In the genomic region with DNA sequence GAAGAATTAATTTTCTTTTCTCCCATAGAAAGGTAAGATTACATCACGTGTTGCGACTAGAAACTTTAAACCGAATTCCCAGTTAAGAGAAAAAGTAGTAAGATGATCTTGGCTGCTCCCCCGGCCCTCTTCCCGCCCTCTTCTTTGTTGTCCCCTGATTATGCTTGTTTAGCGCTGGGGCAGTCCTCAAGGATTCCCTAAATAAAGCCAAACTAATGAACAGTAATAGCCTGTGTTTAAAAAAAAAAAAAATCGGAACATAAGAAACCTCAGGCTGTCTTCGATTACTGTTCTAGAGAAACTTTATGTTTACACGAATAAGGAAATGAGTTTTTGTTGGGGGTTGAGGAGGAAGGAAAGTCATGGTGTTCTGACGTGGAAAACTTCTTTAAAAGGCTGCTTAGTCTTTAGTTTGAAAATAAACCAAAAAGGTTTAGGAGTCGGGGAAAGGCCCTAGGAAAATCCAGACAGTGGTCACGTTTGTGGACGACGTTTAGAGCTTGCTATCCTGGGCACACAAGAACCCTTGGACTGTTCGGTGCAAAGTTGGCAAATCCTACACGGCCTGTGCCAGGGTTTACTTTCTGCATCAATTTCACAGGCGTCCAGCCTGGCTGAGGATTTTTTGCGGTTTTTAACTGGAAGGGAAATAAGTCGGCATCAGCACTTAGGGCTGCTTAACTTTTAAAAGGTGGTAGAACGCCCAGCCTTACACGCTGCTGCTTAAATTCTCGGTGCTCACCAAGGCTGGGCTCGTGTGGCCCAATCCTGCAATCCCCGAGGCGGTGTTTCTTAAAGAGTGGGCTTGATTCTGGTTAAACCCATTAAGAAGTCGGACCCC, we compare ENCODE assay signal across 8 cellular contexts. TPM values are rescaled to one million over a fixed set of nuclear protein-coding genes. Genes with fewer than 3 reads are reported as not detected.
A peak's percentile ranks its signal among the peaks of the same experiment; 100 is the strongest.
DNase-seq lines count a peak whose midpoint lies in the region; ATAC-seq and TF ChIP-seq lines count a peak whose summit lies in the region.

No MANE protein-coding gene starts in this region.

- no peaks in the 10 kb centered on the region for H3K27me3 Mint-ChIP-seq in activated CD4-positive, alpha-beta T cell treated with anti-CD3 and anti-CD28 coated beads, Interleukin-2, amount 10 ng/mL, durations not matched to agents 7 days and 5 days
- H3K27me3 Mint-ChIP-seq in effector memory CD8-positive, alpha-beta T cell, result no peaks in the 10 kb centered on the region

- ATAC-seq in effector memory CD8-positive, alpha-beta T cell (replicated peaks), result peak; percentile 6
- ATAC-seq in stimulated activated effector memory CD8-positive, alpha-beta T cell treated with anti-CD3 and anti-CD28 coated beads, Interleukin-12 subunit alpha, Interleukin-12 subunit beta, amount 100 ng/mL, for 72 hours, result peak; percentile 2

- peaks cover 12% of the 10 kb centered on the region for H3K36me3 Mint-ChIP-seq in activated CD4-positive, alpha-beta T cell treated with anti-CD3 and anti-CD28 coated beads, Interleukin-2, amount 10 ng/mL, durations not matched to agents 7 days and 5 days (ENCODE audit: low read depth)
- peaks cover 42% of the 10 kb centered on the region for H3K36me3 Mint-ChIP-seq in effector memory CD8-positive, alpha-beta T cell (ENCODE audit: insufficient read depth)
- H3K36me3 Mint-ChIP-seq in stimulated activated effector memory CD8-positive, alpha-beta T cell treated with anti-CD3 and anti-CD28 coated beads, Interleukin-12 subunit alpha, Interleukin-12 subunit beta, amount 100 ng/mL, for 72 hours, result peaks cover 34% of the 10 kb centered on the region

- peak overlapping the region; percentile 8 for H2BK120ac ChIP-seq in mesenchymal stem cell (ENCODE audit: low read depth, low read length)

- no peaks in the 10 kb centered on the region for H3K27me3 ChIP-seq in MM.1S (replicated peaks; ENCODE audit: insufficient read depth, low read length)
- no peaks in the 10 kb centered on the region for H3K27me3 ChIP-seq in mesenchymal stem cell (ENCODE audit: control insufficient read depth in 1 of 2, insufficient read depth in 1 of 2, low read length in 2 of 2)

- H2BK5ac ChIP-seq in mesenchymal stem cell (ENCODE audit: low read depth, low read length, poor library complexity, severe bottlenecking), result peak overlapping the region; percentile 73

- peak overlapping the region; percentile 88 for H3K4me3 Mint-ChIP-seq in activated CD4-positive, alpha-beta T cell treated with anti-CD3 and anti-CD28 coated beads, Interleukin-2, amount 10 ng/mL, durations not matched to agents 7 days and 5 days
- peak overlapping the region; percentile 91 to 94 for H3K4me3 Mint-ChIP-seq in effector memory CD8-positive, alpha-beta T cell
- H3K4me3 Mint-ChIP-seq in stimulated activated effector memory CD8-positive, alpha-beta T cell treated with anti-CD3 and anti-CD28 coated beads, Interleukin-12 subunit alpha, Interleukin-12 subunit beta, amount 100 ng/mL, for 72 hours, result peak overlapping the region; percentile 91

- POLR2A ChIA-PET in activated CD4-positive, alpha-beta T cell treated with anti-CD3 and anti-CD28 coated beads, Interleukin-2, amount 10 ng/mL, durations not matched to agents 7 days and 5 days (lab: Charles Lee), result interaction anchor here (2.1 kb wide), 1 partner anchor 43 kb away, joined by 23 read pairs; a partner anchor contains a TSS

- H3K9me3 ChIP-seq in MM.1S (replicated peaks; ENCODE audit: insufficient read depth, low read length), result no peaks in the 10 kb centered on the region
- H3K9me3 ChIP-seq in mesenchymal stem cell (ENCODE audit: control insufficient read depth, low read length), result no peaks in the 10 kb centered on the region

- DNase-seq in DMS79 treated with DMSO at 0.1 percent for 48 hours (lab: John Stamatoyannopoulos, UW) (peak; percentile 42), MM.1S (peak; percentile 88), mesenchymal stem cell (peak; percentile 80), GM20000 (ENCODE audit: low spot score) (no peak), 8988T (no peak)
- DNase-seq in activated CD4-positive, alpha-beta T cell treated with anti-CD3 and anti-CD28 coated beads, Interleukin-2, amount 10 ng/mL, durations not matched to agents 7 days and 5 days, result peak; percentile 39
- peak in 2 of 3 experiments; percentile 18 to 27 for DNase-seq in effector memory CD8-positive, alpha-beta T cell
- peak in 1 of 2 donors; percentile 73 for DNase-seq in stimulated activated effector memory CD8-positive, alpha-beta T cell treated with anti-CD3 and anti-CD28 coated beads, Interleukin-12 subunit alpha, Interleukin-12 subunit beta, amount 100 ng/mL, for 72 hours (ENCODE audit: low spot score in 2 of 2)

- no peak overlapping the region for H2AK5ac ChIP-seq in mesenchymal stem cell (ENCODE audit: low read length, severe bottlenecking)

- H3K27ac Mint-ChIP-seq in activated CD4-positive, alpha-beta T cell treated with anti-CD3 and anti-CD28 coated beads, Interleukin-2, amount 10 ng/mL, durations not matched to agents 7 days and 5 days, result peak overlapping the region; percentile 96
- H3K27ac Mint-ChIP-seq in effector memory CD8-positive, alpha-beta T cell, result peak overlapping the region; percentile 99
- H3K27ac Mint-ChIP-seq in stimulated activated effector memory CD8-positive, alpha-beta T cell treated with anti-CD3 and anti-CD28 coated beads, Interleukin-12 subunit alpha, Interleukin-12 subunit beta, amount 100 ng/mL, for 72 hours, result peak overlapping the region; percentile 99

- H3K79me2 ChIP-seq in MM.1S (ENCODE audit: low read length), result peaks cover 35% of the 10 kb centered on the region

- H3K14ac ChIP-seq in mesenchymal stem cell (ENCODE audit: low read length in 2 of 2), result peak overlapping the region in 1 of 2 experiments; percentile 74

- peak overlapping the region in 1 of 2 experiments; percentile 40 for H3K23ac ChIP-seq in mesenchymal stem cell (ENCODE audit: low read length in 2 of 2)

- H2AFZ ChIP-seq in MM.1S (ENCODE audit: low read length), result peak overlapping the region; percentile 74
- no peak overlapping the region for H2AFZ ChIP-seq in mesenchymal stem cell (ENCODE audit: low read depth, low read length)

- H4K91ac ChIP-seq in mesenchymal stem cell (ENCODE audit: low read length), result no peak overlapping the region

- 1% methylated on average over 18 of the region's 26 CpGs for WGBS in mesenchymal stem cell

- H3K36me3 ChIP-seq in MM.1S (replicated peaks; ENCODE audit: insufficient read depth, low read length), result no peaks in the 10 kb centered on the region
- peaks cover 0 to 2% of the 10 kb centered on the region in 2 experiments for H3K36me3 ChIP-seq in mesenchymal stem cell (ENCODE audit: control insufficient read depth in 1 of 2, insufficient read depth in 2 of 2, low read depth in 1 of 2, low read length in 2 of 2)

- H3K18ac ChIP-seq in mesenchymal stem cell (ENCODE audit: low read depth in 1 of 2, low read length in 2 of 2), result peak overlapping the region; percentile 85 to 86

- H3K9me2 ChIP-seq in MM.1S (replicated peaks; ENCODE audit: insufficient read depth, low read length), result no peaks in the 10 kb centered on the region

- no peak overlapping the region for H2BK12ac ChIP-seq in mesenchymal stem cell (ENCODE audit: low read length in 2 of 2)

- peak overlapping the region in 1 of 2 experiments; percentile 97 for H3K4ac ChIP-seq in mesenchymal stem cell (ENCODE audit: low read depth in 1 of 2, low read length in 2 of 2)

- H3F3A ChIP-seq in MM.1S (ENCODE audit: insufficient read depth, low read length), result peaks cover 41% of the 10 kb centered on the region

- peak overlapping the region; percentile 77 for H4K8ac ChIP-seq in mesenchymal stem cell (ENCODE audit: low read length)

- H2BK15ac ChIP-seq in mesenchymal stem cell (ENCODE audit: low read depth, poor library complexity, severe bottlenecking), result no peak overlapping the region

- H3K4me3 ChIP-seq in MM.1S (ENCODE audit: low read length) (peak overlapping the region; percentile 84), mesenchymal stem cell (ENCODE audit: insufficient read depth in 1 of 2, low read depth in 1 of 2, low read length in 2 of 2) (peak overlapping the region in 1 of 2 experiments; percentile 89)

- H3K4me2 ChIP-seq in MM.1S (ENCODE audit: low read depth, low read length), result peak overlapping the region; percentile 76
- H3K4me2 ChIP-seq in mesenchymal stem cell (ENCODE audit: low read length, poor library complexity, severe bottlenecking), result peak overlapping the region; percentile 93

- H3K9ac ChIP-seq in MM.1S (ENCODE audit: low read length) (peak overlapping the region; percentile 94), mesenchymal stem cell (ENCODE audit: low read length) (peak overlapping the region; percentile 94)

- CTCF ChIA-PET in activated CD4-positive, alpha-beta T cell treated with anti-CD3 and anti-CD28 coated beads, Interleukin-2, amount 10 ng/mL, durations not matched to agents 7 days and 5 days (lab: Charles Lee), result interaction anchor here (0.5 to 1.2 kb wide), 2 partner anchors 13 to 995 kb away, joined by 3 to 4 read pairs; no protein-coding TSS in a partner anchor

- no peaks in the 10 kb centered on the region for H4K20me1 ChIP-seq in MM.1S (ENCODE audit: insufficient read depth, low read length)

- H3K27ac ChIP-seq in MM.1S (ENCODE audit: low read length), result peak overlapping the region; percentile 98
- H3K27ac ChIP-seq in mesenchymal stem cell (ENCODE audit: low read length, poor library complexity, severe bottlenecking), result peak overlapping the region; percentile 87

- no peak for TF ChIP-seq CTCF in MM.1S (IDR thresholded peaks at IDR 0.05; ENCODE audit: low read length)
- TF ChIP-seq CTCF in GM20000 (IDR thresholded peaks at IDR 0.05; ENCODE audit: extremely low read depth, missing control alignments), result no peak

- peaks cover 31% of the 10 kb centered on the region for H3K4me1 Mint-ChIP-seq in activated CD4-positive, alpha-beta T cell treated with anti-CD3 and anti-CD28 coated beads, Interleukin-2, amount 10 ng/mL, durations not matched to agents 7 days and 5 days
- peaks cover 40 to 50% of the 10 kb centered on the region in 2 donors for H3K4me1 Mint-ChIP-seq in effector memory CD8-positive, alpha-beta T cell (ENCODE audit: low read depth in 2 of 2)
- H3K4me1 Mint-ChIP-seq in stimulated activated effector memory CD8-positive, alpha-beta T cell treated with anti-CD3 and anti-CD28 coated beads, Interleukin-12 subunit alpha, Interleukin-12 subunit beta, amount 100 ng/mL, for 72 hours, result peaks cover 26% of the 10 kb centered on the region

- no peaks in the 10 kb centered on the region for H3K79me1 ChIP-seq in mesenchymal stem cell (replicated peaks; ENCODE audit: low read length, poor library complexity, severe bottlenecking)

- H3K4me1 ChIP-seq in MM.1S (ENCODE audit: low read length) (peaks cover 8% of the 10 kb centered on the region; the same call in 1 of the 2 replicates), mesenchymal stem cell (ENCODE audit: control insufficient read depth, insufficient read depth, low read depth, low read length) (peaks cover 1% of the 10 kb centered on the region)

- H3K9me3 Mint-ChIP-seq in activated CD4-positive, alpha-beta T cell treated with anti-CD3 and anti-CD28 coated beads, Interleukin-2, amount 10 ng/mL, durations not matched to agents 7 days and 5 days, result no peaks in the 10 kb centered on the region
- H3K9me3 Mint-ChIP-seq in effector memory CD8-positive, alpha-beta T cell, result no peaks in the 10 kb centered on the region
- H3K9me3 Mint-ChIP-seq in stimulated activated effector memory CD8-positive, alpha-beta T cell treated with anti-CD3 and anti-CD28 coated beads, Interleukin-12 subunit alpha, Interleukin-12 subunit beta, amount 100 ng/mL, for 72 hours, result no peaks in the 10 kb centered on the region

RNA-seq across cellular contexts. Expression of a gene that starts 1.1 kb away (rescaled TPM):
- total RNA-seq in activated CD4-positive, alpha-beta T cell treated with anti-CD3 and anti-CD28 coated beads, Interleukin-2, amount 10 ng/mL, durations not matched to agents 7 days and 5 days, result 10 to 100 TPM; 91.4 to 94.4 TPM
- polyA plus RNA-seq in mesenchymal stem cell (2013, experiment 1 of 2), result 35.4 TPM
- polyA plus RNA-seq in mesenchymal stem cell (2013, experiment 2 of 2), result 37.9 TPM

RNA-seq across cellular contexts. Expression of a gene that starts 43.9 kb away (rescaled TPM):
- 10 to 100 TPM; 69.4 to 77.8 TPM for total RNA-seq in activated CD4-positive, alpha-beta T cell treated with anti-CD3 and anti-CD28 coated beads, Interleukin-2, amount 10 ng/mL, durations not matched to agents 7 days and 5 days
- 4.8 TPM for polyA plus RNA-seq in mesenchymal stem cell (2013, experiment 1 of 2)
- polyA plus RNA-seq in mesenchymal stem cell (2013, experiment 2 of 2), result 4.5 TPM

RNA-seq across cellular contexts. Expression of a gene that starts 44.4 kb away (rescaled TPM):
- 10 to 100 TPM; 29.9 to 33.1 TPM for total RNA-seq in activated CD4-positive, alpha-beta T cell treated with anti-CD3 and anti-CD28 coated beads, Interleukin-2, amount 10 ng/mL, durations not matched to agents 7 days and 5 days
- 9.8 TPM for polyA plus RNA-seq in mesenchymal stem cell (2013, experiment 1 of 2)
- polyA plus RNA-seq in mesenchymal stem cell (2013, experiment 2 of 2), result 10.9 TPM

Comparison
In these comparisons a context has a peak if more than half of its experiments do, and no peak if none do; other contexts are left out.
1. DNase-seq: peak in DMS79 treated with DMSO at 0.1 percent for 48 hours (single experiment), MM.1S (single experiment), activated CD4-positive, alpha-beta T cell treated with anti-CD3 and anti-CD28 coated beads, Interleukin-2, amount 10 ng/mL, durations not matched to agents 7 days and 5 days (single experiment), effector memory CD8-positive, alpha-beta T cell (2 of 3) and mesenchymal stem cell (single experiment); none in GM20000 (single experiment) and 8988T (single experiment).
2. Peak in every context shown above with its lines, with median percentiles within 50 percentile points of each other: H3K27ac Mint-ChIP-seq and H3K4me3 Mint-ChIP-seq.